Comparison of ENCODE assay signal across 1 cellular context in genomic region chr22:39943941-39944624, GRCh38.
TF ChIP-seq lines count a peak whose summit lies in the region.

No MANE protein-coding gene starts in this region.

TF ChIP-seq in H1, 55 proteins besides CTCF, POLR2A, EP300 and RAD21:
- TF ChIP-seq KDM4A (IDR thresholded peaks at IDR 0.05; ENCODE audit: low read depth, low read length, severe bottlenecking) (no peak), JUN (IDR thresholded peaks at IDR 0.05; ENCODE audit: low read depth, low read length) (no peak), JUND (IDR thresholded peaks at IDR 0.05; ENCODE audit: low read length) (no peak), ATF2 (IDR thresholded peaks at IDR 0.05; ENCODE audit: low read length) (no peak), CEBPB (IDR thresholded peaks at IDR 0.05; ENCODE audit: low read depth, low read length) (no peak), TCF12 (IDR thresholded peaks at IDR 0.05; ENCODE audit: low read depth, low read length) (no peak)
